In the genomic region with DNA sequence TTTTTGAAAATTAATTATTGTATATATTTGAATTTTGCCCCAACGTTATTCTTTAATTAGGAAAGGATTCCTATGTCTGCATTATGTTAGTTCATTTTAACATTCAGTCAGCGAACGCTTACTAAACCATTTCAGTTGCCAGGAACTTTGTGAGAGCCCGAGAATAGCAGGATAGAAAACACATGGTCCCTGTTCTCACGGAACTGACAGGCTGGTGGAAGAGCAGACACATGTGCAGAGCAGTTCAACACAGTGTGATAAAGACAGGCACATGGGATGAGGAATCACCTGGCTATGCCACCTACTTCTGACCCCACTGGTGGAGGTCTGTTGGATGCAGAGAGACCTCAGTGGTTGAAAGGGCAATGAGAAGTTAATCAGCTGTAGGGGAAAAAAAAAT, we compare ENCODE assay signal across 18 cellular contexts.
"Had no signal": no experiment of that assay in that cellular context is flagged by ENCODE, and none has a peak within 500 bp of the region (broad histone marks: within the 10 kb centered on the region; RNA-seq: fewer than 3 reads in every experiment).

No MANE protein-coding gene starts in this region.

- H3K9me3 ChIP-seq: gastroesophageal sphincter, lower lobe of right lung, neutrophil, pancreas had no signal

- H3K4me1 ChIP-seq: gastroesophageal sphincter, lower lobe of right lung, pancreas had no signal

- H3K27ac ChIP-seq: gastroesophageal sphincter, lower lobe of right lung, neutrophil, pancreas had no signal

- H3K4me3 ChIP-seq: gastroesophageal sphincter, lower lobe of right lung, pancreas had no signal

- H3K27me3 ChIP-seq: gastroesophageal sphincter, neutrophil, pancreas had no signal

- ATAC-seq: activated CD4-positive, alpha-beta T cell treated with anti-CD3 and anti-CD28 coated beads for 36 hours; activated naive CD4-positive, alpha-beta T cell treated with anti-CD3 and anti-CD28 coated beads, Interleukin-2, amount 50 U/mL, for 72 hours; esophagus mucosa; gastroesophageal sphincter; lower lobe of right lung; natural killer cell; WTC11 had no signal

- H3K36me3 ChIP-seq: gastroesophageal sphincter, lower lobe of right lung, neutrophil, pancreas had no signal

- DNase-seq: activated CD4-positive, alpha-beta T cell treated with anti-CD3 and anti-CD28 coated beads for 36 hours; activated CD4-positive, alpha-beta T cell treated with anti-CD3 and anti-CD28 coated beads, Interleukin-2, amount 50 U/mL, for 48 hours; activated gamma-delta T cell treated with Interleukin-2 at 50 U/mL for 16 hours; activated T-cell treated with anti-CD3 and anti-CD28 coated beads for 4 hours; effector CD8-positive, alpha-beta T cell; immature natural killer cell; lower lobe of right lung; natural killer cell; pancreas; stimulated activated CD4-positive, alpha-beta T cell treated with anti-CD3 and anti-CD28 coated beads, Interleukin-12 subunit alpha, Interleukin-12 subunit beta, amount 100 ng/mL, for 4 hours; stimulated activated CD4-positive, alpha-beta T cell treated with anti-CD3 and anti-CD28 coated beads, Interleukin-1b, Interleukin-23, amount 100 ng/mL, for 48 hours; stimulated activated CD8-positive, alpha-beta memory T cell treated with anti-CD3 and anti-CD28 coated beads, Interleukin-4, amount 100 ng/mL, for 48 hours; stimulated activated naive CD4-positive, alpha-beta T cell had no signal
